In genomic region chr21:40243676-40244075, GRCh38 we compare ENCODE assay signal across 28 cellular contexts.
"Had no signal": no experiment of that assay in that cellular context is flagged by ENCODE, and none has a peak within 500 bp of the region (broad histone marks: within the 10 kb centered on the region; RNA-seq: fewer than 3 reads in every experiment).

No MANE protein-coding gene starts in this region.

- H3K4me1 ChIP-seq: pancreas, prostate gland, right atrium auricular region, right lobe of liver, sigmoid colon, stomach, thyroid gland, tibial nerve, upper lobe of right lung, uterus had no signal

- H3K36me3 ChIP-seq: neutrophil, pancreas, prostate gland, right atrium auricular region, right lobe of liver, sigmoid colon, stomach, thoracic aorta, thyroid gland, tibial nerve, upper lobe of right lung, uterus had no signal

- H3K36me3 Mint-ChIP-seq: stimulated activated effector memory CD8-positive, alpha-beta T cell treated with anti-CD3 and anti-CD28 coated beads, Interleukin-12 subunit alpha, Interleukin-12 subunit beta, amount 100 ng/mL, for 72 hours; stimulated activated naive B cell treated with anti-CD40 and anti-IgM and Interleukin-4, amounts not matched to agents 10 μg/mL and 1 μg/mL and 100 μg/mL, for 72 hours had no signal

- DNase-seq: naive thymus-derived CD4-positive, alpha-beta T cell; natural killer cell; nucleus accumbens; pancreas; retina; right lobe of liver; sigmoid colon; small intestine; stimulated activated CD4-positive, alpha-beta T cell treated with anti-CD3 and anti-CD28 coated beads, Interleukin-15, amount 100 ng/mL, for 24 hours; stimulated activated CD4-positive, alpha-beta T cell treated with anti-CD3 and anti-CD28 coated beads, Interleukin-2, amount 100 ng/mL, for 24 hours; stimulated activated CD4-positive, alpha-beta T cell treated with anti-CD3 and anti-CD28 coated beads, Interleukin-2, amount 100 ng/mL, for 48 hours; stimulated activated CD4-positive, alpha-beta T cell treated with anti-CD3 and anti-CD28 coated beads, Interleukin-4, amount 100 ng/mL, for 24 hours; stimulated activated naive B cell treated with anti-CD40 and anti-IgM and Interleukin-4, amounts not matched to agents 10 μg/mL and 1 μg/mL and 100 μg/mL, for 72 hours; stimulated activated naive CD4-positive, alpha-beta T cell treated with Interleukin-2 at 50 U/mL for 16 hours; stomach; thyroid gland; trophoblast cell; upper lobe of right lung; uterus had no signal

- H3K27ac ChIP-seq: neutrophil, pancreas, prostate gland, right atrium auricular region, right lobe of liver, sigmoid colon, stomach, thoracic aorta, thyroid gland, tibial nerve, upper lobe of right lung, uterus had no signal

- H3K4me1 Mint-ChIP-seq: naive thymus-derived CD4-positive, alpha-beta T cell; natural killer cell; stimulated activated effector memory CD8-positive, alpha-beta T cell treated with anti-CD3 and anti-CD28 coated beads, Interleukin-12 subunit alpha, Interleukin-12 subunit beta, amount 100 ng/mL, for 72 hours; stimulated activated naive B cell treated with anti-CD40 and anti-IgM and Interleukin-4, amounts not matched to agents 10 μg/mL and 1 μg/mL and 100 μg/mL, for 72 hours had no signal

- H3K4me3 ChIP-seq: pancreas, prostate gland, right atrium auricular region, right lobe of liver, sigmoid colon, stomach, thoracic aorta, thyroid gland, tibial nerve, upper lobe of right lung, uterus had no signal

- H3K27ac Mint-ChIP-seq: naive thymus-derived CD4-positive, alpha-beta T cell; natural killer cell; stimulated activated effector memory CD8-positive, alpha-beta T cell treated with anti-CD3 and anti-CD28 coated beads, Interleukin-12 subunit alpha, Interleukin-12 subunit beta, amount 100 ng/mL, for 72 hours; stimulated activated naive B cell treated with anti-CD40 and anti-IgM and Interleukin-4, amounts not matched to agents 10 μg/mL and 1 μg/mL and 100 μg/mL, for 72 hours; stimulated activated naive CD8-positive, alpha-beta T cell treated with anti-CD3 and anti-CD28 coated beads, Interleukin-15, Interleukin-2, amounts not matched to agents 100 ng/mL and 50 ng/mL, for 24 hours had no signal

- H3K9me3 ChIP-seq: neutrophil, pancreas, prostate gland, right atrium auricular region, right lobe of liver, thoracic aorta, thyroid gland, upper lobe of right lung, uterus had no signal

- H3K27me3 ChIP-seq: neutrophil, pancreas, right atrium auricular region, right lobe of liver, sigmoid colon, stomach, thyroid gland, tibial nerve, upper lobe of right lung, uterus had no signal

- H3K27me3 Mint-ChIP-seq: stimulated activated naive B cell treated with anti-CD40 and anti-IgM and Interleukin-4, amounts not matched to agents 10 μg/mL and 1 μg/mL and 100 μg/mL, for 72 hours; stimulated activated naive CD8-positive, alpha-beta T cell treated with anti-CD3 and anti-CD28 coated beads, Interleukin-15, Interleukin-2, amounts not matched to agents 100 ng/mL and 50 ng/mL, for 24 hours had no signal

- H3K4me3 Mint-ChIP-seq: naive thymus-derived CD4-positive, alpha-beta T cell; natural killer cell; nephron; neural crest cell; stimulated activated effector memory CD8-positive, alpha-beta T cell treated with anti-CD3 and anti-CD28 coated beads, Interleukin-12 subunit alpha, Interleukin-12 subunit beta, amount 100 ng/mL, for 72 hours; stimulated activated naive B cell treated with anti-CD40 and anti-IgM and Interleukin-4, amounts not matched to agents 10 μg/mL and 1 μg/mL and 100 μg/mL, for 72 hours; stimulated activated naive CD8-positive, alpha-beta T cell treated with anti-CD3 and anti-CD28 coated beads, Interleukin-15, Interleukin-2, amounts not matched to agents 100 ng/mL and 50 ng/mL, for 24 hours had no signal
